ENCODE assay signal across 12 cellular contexts in genomic region chr16:4081035-4081434, GRCh38. TPM values are rescaled to one million over a fixed set of nuclear protein-coding genes. Genes with fewer than 3 reads are reported as not detected.
DNase-seq lines count a peak whose midpoint lies in the region; ATAC-seq lines count a peak whose summit lies in the region.
"Had no signal": no experiment of that assay in that cellular context is flagged by ENCODE, and none has a peak within 500 bp of the region (broad histone marks: within the 10 kb centered on the region; RNA-seq: fewer than 3 reads in every experiment).

No MANE protein-coding gene starts in this region.

- H3K4me3 Mint-ChIP-seq in activated CD4-positive, alpha-beta T cell treated with anti-CD3 and anti-CD28 coated beads, Interleukin-2, amount 10 ng/mL, durations not matched to agents 24 days and 14 days, result peak overlapping the region; percentile 72
- peak overlapping the region; percentile 27 for H3K4me3 Mint-ChIP-seq in activated CD8-positive, alpha-beta T cell treated with anti-CD3 and anti-CD28 coated beads, Interleukin-2, amount 10 ng/mL, durations not matched to agents 7 days and 5 days

- DNase-seq in activated CD4-positive, alpha-beta T cell treated with anti-CD3 and anti-CD28 coated beads, Interleukin-2, amount 10 ng/mL, durations not matched to agents 24 days and 14 days, result no peak
- DNase-seq in activated CD4-positive, alpha-beta T cell treated with anti-CD3 and anti-CD28 coated beads, Interleukin-2, amount 50 U/mL, for 4 hours, result no peak
- DNase-seq in activated CD8-positive, alpha-beta T cell treated with anti-CD3 and anti-CD28 coated beads, Interleukin-2, amount 10 ng/mL, durations not matched to agents 7 days and 5 days, result no peak
- DNase-seq in left kidney (ENCODE audit: low read depth, low spot score), result peak; percentile 42
- no peak for DNase-seq in occipital lobe (lab: John Stamatoyannopoulos, UW)
- DNase-seq in activated CD8-positive, alpha-beta memory T cell treated with anti-CD3 and anti-CD28 coated beads for 24 hours, result no peak
- DNase-seq: esophagus squamous epithelium, NCI-H1436 had no signal

- CTCF ChIA-PET in activated CD8-positive, alpha-beta T cell treated with anti-CD3 and anti-CD28 coated beads, Interleukin-2, amount 10 ng/mL, durations not matched to agents 7 days and 5 days (lab: Charles Lee), result interaction anchor here (1.1 kb wide), 1 partner anchor 12 kb away, joined by 4 read pairs; no protein-coding TSS in a partner anchor

- H3K27me3 Mint-ChIP-seq in activated CD4-positive, alpha-beta T cell treated with anti-CD3 and anti-CD28 coated beads, Interleukin-2, amount 10 ng/mL, durations not matched to agents 24 days and 14 days, result no peaks in the 10 kb centered on the region
- no peaks in the 10 kb centered on the region for H3K27me3 Mint-ChIP-seq in activated CD8-positive, alpha-beta T cell treated with anti-CD3 and anti-CD28 coated beads, Interleukin-2, amount 10 ng/mL, durations not matched to agents 7 days and 5 days (ENCODE audit: low read depth)

- POLR2A ChIA-PET in activated CD8-positive, alpha-beta T cell treated with anti-CD3 and anti-CD28 coated beads, Interleukin-2, amount 10 ng/mL, durations not matched to agents 7 days and 5 days (lab: Charles Lee), result interaction anchor here (0.6 kb wide), 1 partner anchor 29 kb away, joined by 4 read pairs; no protein-coding TSS in a partner anchor

- H3K4me1 Mint-ChIP-seq in activated CD4-positive, alpha-beta T cell treated with anti-CD3 and anti-CD28 coated beads, Interleukin-2, amount 10 ng/mL, durations not matched to agents 24 days and 14 days, result peaks cover 48% of the 10 kb centered on the region
- H3K4me1 Mint-ChIP-seq in activated CD8-positive, alpha-beta T cell treated with anti-CD3 and anti-CD28 coated beads, Interleukin-2, amount 10 ng/mL, durations not matched to agents 7 days and 5 days (ENCODE audit: low read depth), result peaks cover 44% of the 10 kb centered on the region

- peak overlapping the region; percentile 30 for H3K27ac ChIP-seq in temporal lobe (ENCODE audit: low read depth, low read length)
- H3K27ac ChIP-seq: cardiac muscle cell had no signal

- peaks cover 3% of the 10 kb centered on the region for H3K9me3 Mint-ChIP-seq in activated CD4-positive, alpha-beta T cell treated with anti-CD3 and anti-CD28 coated beads, Interleukin-2, amount 10 ng/mL, durations not matched to agents 24 days and 14 days
- no peaks in the 10 kb centered on the region for H3K9me3 Mint-ChIP-seq in activated CD8-positive, alpha-beta T cell treated with anti-CD3 and anti-CD28 coated beads, Interleukin-2, amount 10 ng/mL, durations not matched to agents 7 days and 5 days (ENCODE audit: insufficient read depth)

- intact Hi-C loops in activated CD4-positive, alpha-beta T cell treated with anti-CD3 and anti-CD28 coated beads, Interleukin-2, amount 10 ng/mL, durations not matched to agents 24 days and 14 days (cut with micrococcal nuclease), result no loop called here

- no peak overlapping the region for H3K27ac Mint-ChIP-seq in activated CD4-positive, alpha-beta T cell treated with anti-CD3 and anti-CD28 coated beads, Interleukin-2, amount 10 ng/mL, durations not matched to agents 24 days and 14 days
- H3K27ac Mint-ChIP-seq in activated CD8-positive, alpha-beta T cell treated with anti-CD3 and anti-CD28 coated beads, Interleukin-2, amount 10 ng/mL, durations not matched to agents 7 days and 5 days, result no peak overlapping the region

- ATAC-seq in activated CD8-positive, alpha-beta T cell treated with anti-CD3 and anti-CD28 coated beads, Interleukin-2, amount 10 ng/mL, durations not matched to agents 7 days and 5 days, result no peak
- no peak for ATAC-seq in HG03442 (IDR thresholded peaks at IDR 0.05; ENCODE audit: unreplicated experiment)
- ATAC-seq: Panc1 had no signal

- H3K36me3 Mint-ChIP-seq in activated CD4-positive, alpha-beta T cell treated with anti-CD3 and anti-CD28 coated beads, Interleukin-2, amount 10 ng/mL, durations not matched to agents 24 days and 14 days (ENCODE audit: low read depth), result peaks cover 7% of the 10 kb centered on the region
- peaks cover 8% of the 10 kb centered on the region for H3K36me3 Mint-ChIP-seq in activated CD8-positive, alpha-beta T cell treated with anti-CD3 and anti-CD28 coated beads, Interleukin-2, amount 10 ng/mL, durations not matched to agents 7 days and 5 days (ENCODE audit: low read depth)

RNA-seq across cellular contexts. Expression of gene ADCY9, which starts 35.2 kb away (rescaled TPM):
- 8.9 and 9.6 TPM in 2 replicates for total RNA-seq in activated CD4-positive, alpha-beta T cell treated with anti-CD3 and anti-CD28 coated beads, Interleukin-2, amount 10 ng/mL, durations not matched to agents 24 days and 14 days
- 1 to 10 TPM; 6.2 to 6.3 TPM for total RNA-seq in activated CD8-positive, alpha-beta T cell treated with anti-CD3 and anti-CD28 coated beads, Interleukin-2, amount 10 ng/mL, durations not matched to agents 7 days and 5 days
- total RNA-seq in temporal lobe, result 7.1 TPM
- 9.5 TPM for total RNA-seq in occipital lobe
